ENCODE assay signal across 8 cellular contexts in genomic region chr2:219277703-219278654, GRCh38. TPM values are rescaled to one million over a fixed set of nuclear protein-coding genes. Genes with fewer than 3 reads are reported as not detected.
DNase-seq lines count a peak whose midpoint lies in the region; ATAC-seq, FAIRE-seq and TF ChIP-seq lines count a peak whose summit lies in the region.

No MANE protein-coding gene starts in this region.

- no peaks in the 10 kb centered on the region for H3K79me2 ChIP-seq in H1 (ENCODE audit: control insufficient read depth in 1 of 2, insufficient read depth in 2 of 2, low read length in 2 of 2)
- no peaks in the 10 kb centered on the region for H3K79me2 ChIP-seq in mesendoderm (ENCODE audit: control insufficient read depth, insufficient read depth, low read length)

- TF ChIP-seq RAD21 in H1 (IDR thresholded peaks at IDR 0.05 in 1 of 2, conservative IDR thresholded peaks at IDR 0.05 in 1 of 2; ENCODE audit: low read depth in 2 of 2, low read length in 2 of 2): peak; percentile 67 to 79

- DNase-seq in NCI-H748 (lab: John Stamatoyannopoulos, UW; ENCODE audit: unreplicated experiment) (peak; percentile 74), H1 (ENCODE audit: low read depth in 1 of 2, low spot score in 2 of 2) (peak in 1 of 2 experiments; percentile 94), mesendoderm (peak; percentile 94)
- DNase-seq in activated CD8-positive, alpha-beta memory T cell treated with anti-CD3 and anti-CD28 coated beads for 24 hours: peak; percentile 92
- DNase-seq in stimulated activated CD8-positive, alpha-beta memory T cell treated with anti-CD3 and anti-CD28 coated beads, Interleukin-15, amount 100 ng/mL, for 4 hours (ENCODE audit: low read depth in 2 of 2): peak; percentile 29 to 45

- no peak overlapping the region for H2BK120ac ChIP-seq in H1 (replicated peaks; ENCODE audit: low read depth, low read length)
- H2BK120ac ChIP-seq in mesendoderm (ENCODE audit: low read depth, low read length): peak overlapping the region; percentile 63

- peak overlapping the region in 3 of 4 experiments; percentile 3 to 75 (median 18); a peak in 3 of 8 replicates for H3K4me3 ChIP-seq in H1 (ENCODE audit: extremely low read depth in 1 of 4, insufficient read depth in 2 of 4, low read depth in 3 of 4, low read length in 4 of 4)
- no peak overlapping the region for H3K4me3 ChIP-seq in mesendoderm (ENCODE audit: low read length)

- H3K4me1 ChIP-seq in H1 (replicated peaks in 1 of 4; ENCODE audit: control insufficient read depth in 3 of 4, insufficient read depth in 4 of 4, low read length in 3 of 4) (peaks cover 9 to 23% (median 14%) of the 10 kb centered on the region in 4 experiments), mesendoderm (ENCODE audit: control insufficient read depth, low read depth, low read length) (peaks cover 24% of the 10 kb centered on the region)

- H3K9ac ChIP-seq in H1 (replicated peaks in 1 of 4; ENCODE audit: extremely low read depth in 1 of 4, low read depth in 3 of 4, low read length in 3 of 4) (0 out of 7 replicates have a peak overlapping the region, but pooled peaks of 1 of the 4 experiments have one; percentile 6), mesendoderm (ENCODE audit: low read length) (peak overlapping the region; percentile 74)

- H3K14ac ChIP-seq in H1 (ENCODE audit: insufficient read length): no peak overlapping the region

- H3K23ac ChIP-seq in H1 (ENCODE audit: insufficient read length) (no peak overlapping the region), mesendoderm (ENCODE audit: low read length) (peak overlapping the region; percentile 83)

- FAIRE-seq in H1 (lab: Jason Lieb, UNC): peak; percentile 50

- no peak overlapping the region for H3K4ac ChIP-seq in H1 (replicated peaks; ENCODE audit: insufficient read length, low read depth, low read length)
- peak overlapping the region; percentile 61 for H3K4ac ChIP-seq in mesendoderm (ENCODE audit: low read depth, low read length)

- peak overlapping the region; percentile 31 for H2BK15ac ChIP-seq in H1 (ENCODE audit: low read length)
- no peak overlapping the region for H2BK15ac ChIP-seq in mesendoderm (replicated peaks; ENCODE audit: low read depth)

- peak overlapping the region; percentile 10; the same call in 1 of the 2 replicates for H3K27ac ChIP-seq in H1 (ENCODE audit: low read depth, low read length)
- H3K27ac ChIP-seq in mesendoderm (ENCODE audit: low read depth, low read length): peak overlapping the region; percentile 94

- no peak overlapping the region; the same call in 1 of the 2 replicates for H2BK20ac ChIP-seq in H1 (ENCODE audit: low read length)

- H4K8ac ChIP-seq in H1 (ENCODE audit: extremely low read depth, insufficient read depth, low read length) (no peak overlapping the region), mesendoderm (ENCODE audit: low read depth, low read length) (peak overlapping the region; percentile 29)

- H3K56ac ChIP-seq in H1 (replicated peaks; ENCODE audit: insufficient read length, low read depth, low read length): no peak overlapping the region
- peak overlapping the region; percentile 52 for H3K56ac ChIP-seq in mesendoderm (ENCODE audit: low read length)

- CTCF ChIA-PET in H1 (lab: Charles Lee; ENCODE audit: partially characterized antibody): interaction anchor here (0.6 to 12.1 kb wide), 30 partner anchors 8 to 1521 kb away, joined by 3 to 220 read pairs (median 4); partner anchors contain the start of genes ABCB6, GLB1L, STK16 and TUBA4A

- H3K79me1 ChIP-seq in H1 (ENCODE audit: low read depth, low read length) (no peaks in the 10 kb centered on the region; the same call in 1 of the 2 replicates), mesendoderm (ENCODE audit: low read length) (no peaks in the 10 kb centered on the region)

- H3K23me2 ChIP-seq in H1 (ENCODE audit: low read depth, low read length): peaks cover 8% of the 10 kb centered on the region; the same call in 1 of the 2 replicates

- peak in 1 of 2 experiments; percentile 46; a peak in 1 of 3 replicates for TF ChIP-seq POLR2A in H1 (IDR thresholded peaks at IDR 0.05; ENCODE audit: control extremely low read depth in 1 of 2, low read depth in 2 of 2, low read length in 2 of 2)

- H4K5ac ChIP-seq in H1 (ENCODE audit: insufficient read length, low read depth, low read length): no peak overlapping the region
- no peak overlapping the region for H4K5ac ChIP-seq in mesendoderm (ENCODE audit: low read length)

- no peaks in the 10 kb centered on the region; a peak in 1 of 7 replicates for H3K27me3 ChIP-seq in H1 (replicated peaks in 1 of 4; ENCODE audit: control insufficient read depth in 3 of 4, extremely low read depth in 1 of 4, insufficient read depth in 3 of 4, low read length in 3 of 4)
- H3K27me3 ChIP-seq in mesendoderm (ENCODE audit: insufficient read depth, low read length, poor library complexity): no peaks in the 10 kb centered on the region

- H2AK5ac ChIP-seq in H1 (ENCODE audit: low read depth, low read length): no peak overlapping the region; the same call in 1 of the 2 replicates
- no peak overlapping the region for H2AK5ac ChIP-seq in mesendoderm (ENCODE audit: low read length)

- TF ChIP-seq CTCF in GM12873 (IDR thresholded peaks at IDR 0.05; ENCODE audit: insufficient read depth, low read depth, low read length, missing control alignments) (peak; percentile 99), H1 (IDR thresholded peaks at IDR 0.05; ENCODE audit: control extremely low read depth in 1 of 3, insufficient read depth in 1 of 3, low read depth in 1 of 3, low read length in 3 of 3) (peak in 2 of 3 experiments; percentile 90 to 98; a peak in 3 of 4 replicates)

- no peak overlapping the region; the same call in 1 of the 2 replicates for H3K18ac ChIP-seq in H1 (ENCODE audit: extremely low read depth, low read length)
- H3K18ac ChIP-seq in mesendoderm (ENCODE audit: low read length): peak overlapping the region; percentile 73

- peak overlapping the region; percentile 81 for H2AFZ ChIP-seq in H1 (ENCODE audit: low read length)

- peak overlapping the region; percentile 56; the same call in 1 of the 2 replicates for H2BK12ac ChIP-seq in H1 (ENCODE audit: low read depth, low read length)

- H3K4me2 ChIP-seq in H1 (ENCODE audit: insufficient read depth in 1 of 2, low read depth in 2 of 2, low read length in 2 of 2): peak overlapping the region; percentile 72 to 73
- no peak overlapping the region for H3K4me2 ChIP-seq in mesendoderm (ENCODE audit: low read length)

- no peak overlapping the region for H4K91ac ChIP-seq in H1 (replicated peaks; ENCODE audit: insufficient read length, low read length)

- H2BK5ac ChIP-seq in H1 (ENCODE audit: low read depth, low read length) (no peak overlapping the region; the same call in 1 of the 2 replicates), mesendoderm (ENCODE audit: low read length) (peak overlapping the region; percentile 66)

- TF ChIP-seq EP300 in H1 (IDR thresholded peaks at IDR 0.05; ENCODE audit: borderline replicate concordance in 1 of 2, low read depth in 2 of 2, low read length in 2 of 2): peak in 1 of 2 experiments; percentile 75; a peak in 1 of 3 replicates

- no peaks in the 10 kb centered on the region for H4K20me1 ChIP-seq in H1 (replicated peaks in 1 of 2; ENCODE audit: control insufficient read depth in 1 of 2, insufficient read depth in 2 of 2, low read length in 2 of 2)

- WGBS in H1 (ENCODE audit: extremely low coverage in 1 of 2, insufficient coverage in 1 of 2, insufficient read length in 1 of 2, insufficient replicate concordance in 2 of 2, low coverage in 1 of 2, low lambda C conversion rate in 2 of 2, missing lambda C conversion rate in 1 of 2), 2 experiments: 38% methylated on average over 25 of the region's 25 CpGs; no CpG with 5 or more reads in 1 of the 2 experiments
- WGBS in mesendoderm (ENCODE audit: extremely low coverage, insufficient coverage, low lambda C conversion rate): no CpG with 5 or more reads among the region's 25 CpGs

- ATAC-seq in HG03442 (IDR thresholded peaks at IDR 0.05; ENCODE audit: unreplicated experiment) (peak; percentile 24), HG02571 (IDR thresholded peaks at IDR 0.05; ENCODE audit: unreplicated experiment) (no peak)

- no peaks in the 10 kb centered on the region for H3K9me3 ChIP-seq in H1 (ENCODE audit: insufficient read depth in 2 of 2, low read depth in 1 of 2, low read length in 1 of 2)

- POLR2A ChIA-PET in H1 (lab: Charles Lee; ENCODE audit: partially characterized antibody): interaction anchor here (0.6 to 4.5 kb wide), 10 partner anchors 9 to 109 kb away, joined by 3 to 33 read pairs (median 4); partner anchors contain the start of genes ATG9A, GLB1L, PTPRN and STK16

- peaks cover 0 to 4% (median under 1%) of the 10 kb centered on the region in 4 experiments; a peak in 2 of 8 replicates for H3K36me3 ChIP-seq in H1 (ENCODE audit: control insufficient read depth in 2 of 4, insufficient read depth in 4 of 4, low read length in 3 of 4)
- no peaks in the 10 kb centered on the region for H3K36me3 ChIP-seq in mesendoderm (ENCODE audit: control insufficient read depth, insufficient read depth, low read length)

RNA-seq across cellular contexts. Expression of gene DNAJB2, which starts 1.2 kb away (rescaled TPM):
- 26.3 and 33.5 TPM in 2 replicates for total RNA-seq in H1 (2021; fragmentation: NEBNext Ultra II Directional; extraction: Animal tissue kit (Norgen Biotek cat#: 25700))
- polyA plus RNA-seq in H1 (2011; rRNA removed): 21.0 and 28.6 TPM in 2 replicates
- polyA plus RNA-seq in H1 (2011; cell fraction: cytosol; rRNA removed): 22.5 TPM
- polyA plus RNA-seq in H1 (2011; cell fraction: nucleus; rRNA removed): 52.6 TPM
- polyA plus RNA-seq in H1 (2012, experiment 1 of 2): 21.6 to 24.7 TPM (median 23.8 TPM) in 4 replicates
- polyA plus RNA-seq in H1 (2012, experiment 2 of 2): 15.1 TPM
- 21.5 TPM for polyA plus RNA-seq in H1 (2013, experiment 1 of 2)
- polyA plus RNA-seq in H1 (2013, experiment 2 of 2): 20.5 TPM
- 15.1 and 15.9 TPM in 2 replicates for polyA minus RNA-seq in H1 (2011; rRNA and poly(A)+ RNA removed)
- 10.3 TPM for polyA minus RNA-seq in H1 (2011; cell fraction: cytosol; rRNA and poly(A)+ RNA removed)
- polyA minus RNA-seq in H1 (2011; cell fraction: nucleus; rRNA and poly(A)+ RNA removed): 16.1 TPM
- polyA plus RNA-seq in mesendoderm (2013, experiment 1 of 2): 26.1 TPM
- 26.0 TPM for polyA plus RNA-seq in mesendoderm (2013, experiment 2 of 2)

RNA-seq across cellular contexts. Expression of gene TUBA4A, which starts 24.3 kb away (rescaled TPM):
- total RNA-seq in H1 (2021; fragmentation: NEBNext Ultra II Directional; extraction: Animal tissue kit (Norgen Biotek cat#: 25700)): 59.5 and 67.3 TPM in 2 replicates
- 172 and 174 TPM in 2 replicates for polyA plus RNA-seq in H1 (2011; rRNA removed)
- 93.1 TPM for polyA plus RNA-seq in H1 (2011; cell fraction: cytosol; rRNA removed)
- 114 TPM for polyA plus RNA-seq in H1 (2011; cell fraction: nucleus; rRNA removed)
- 59.2 to 76.9 TPM (median 63.8 TPM) in 4 replicates for polyA plus RNA-seq in H1 (2012, experiment 1 of 2)
- 64.6 TPM for polyA plus RNA-seq in H1 (2012, experiment 2 of 2)
- polyA plus RNA-seq in H1 (2013, experiment 1 of 2): 87.7 TPM
- polyA plus RNA-seq in H1 (2013, experiment 2 of 2): 77.5 TPM
- 31.2 and 39.5 TPM in 2 replicates for polyA minus RNA-seq in H1 (2011; rRNA and poly(A)+ RNA removed)
- 15.0 TPM for polyA minus RNA-seq in H1 (2011; cell fraction: cytosol; rRNA and poly(A)+ RNA removed)
- 20.9 TPM for polyA minus RNA-seq in H1 (2011; cell fraction: nucleus; rRNA and poly(A)+ RNA removed)
- polyA plus RNA-seq in mesendoderm (2013, experiment 1 of 2): 126 TPM
- 132 TPM for polyA plus RNA-seq in mesendoderm (2013, experiment 2 of 2)

RNA-seq across cellular contexts. Expression of gene TUBA4B, which starts 24.9 kb away (rescaled TPM):
- total RNA-seq in H1 (2021; fragmentation: NEBNext Ultra II Directional; extraction: Animal tissue kit (Norgen Biotek cat#: 25700)): 0.24 TPM in 1 of 2 replicates, not detected in the other
- 0.08 and 0.25 TPM in 2 replicates for polyA plus RNA-seq in H1 (2011; rRNA removed)
- 0.10 TPM for polyA plus RNA-seq in H1 (2011; cell fraction: cytosol; rRNA removed)
- polyA plus RNA-seq in H1 (2011; cell fraction: nucleus; rRNA removed): 0.23 TPM
- polyA plus RNA-seq in H1 (2012, experiment 1 of 2): not detected in 4 replicates
- not detected for polyA plus RNA-seq in H1 (2012, experiment 2 of 2)
- polyA plus RNA-seq in H1 (2013, experiment 1 of 2): 0.08 TPM
- 0.07 TPM for polyA plus RNA-seq in H1 (2013, experiment 2 of 2)
- polyA minus RNA-seq in H1 (2011; rRNA and poly(A)+ RNA removed): 0.13 TPM in 1 of 2 replicates, not detected in the other
- not detected for polyA minus RNA-seq in H1 (2011; cell fraction: cytosol; rRNA and poly(A)+ RNA removed)
- polyA minus RNA-seq in H1 (2011; cell fraction: nucleus; rRNA and poly(A)+ RNA removed): not detected
- polyA plus RNA-seq in mesendoderm (2013, experiment 1 of 2): 0.06 TPM
- polyA plus RNA-seq in mesendoderm (2013, experiment 2 of 2): 0.03 TPM

RNA-seq across cellular contexts. Expression of gene PTPRN, which starts 31.2 kb away (rescaled TPM):
- total RNA-seq in H1 (2021; fragmentation: NEBNext Ultra II Directional; extraction: Animal tissue kit (Norgen Biotek cat#: 25700)): 5.2 and 5.4 TPM in 2 replicates
- 8.2 and 17.4 TPM in 2 replicates for polyA plus RNA-seq in H1 (2011; rRNA removed)
- polyA plus RNA-seq in H1 (2011; cell fraction: cytosol; rRNA removed): 8.2 TPM
- 17.7 TPM for polyA plus RNA-seq in H1 (2011; cell fraction: nucleus; rRNA removed)
- 5.5 to 8.5 TPM (median 7.6 TPM) in 4 replicates for polyA plus RNA-seq in H1 (2012, experiment 1 of 2)
- polyA plus RNA-seq in H1 (2012, experiment 2 of 2): 5.3 TPM
- 14.0 TPM for polyA plus RNA-seq in H1 (2013, experiment 1 of 2)
- 13.1 TPM for polyA plus RNA-seq in H1 (2013, experiment 2 of 2)
- 6.9 and 11.9 TPM in 2 replicates for polyA minus RNA-seq in H1 (2011; rRNA and poly(A)+ RNA removed)
- 7.1 TPM for polyA minus RNA-seq in H1 (2011; cell fraction: cytosol; rRNA and poly(A)+ RNA removed)
- polyA minus RNA-seq in H1 (2011; cell fraction: nucleus; rRNA and poly(A)+ RNA removed): 6.9 TPM
- 1.7 TPM for polyA plus RNA-seq in mesendoderm (2013, experiment 1 of 2)
- polyA plus RNA-seq in mesendoderm (2013, experiment 2 of 2): 1.9 TPM

RNA-seq across cellular contexts. Expression of gene STK16, which starts 32.7 kb away (rescaled TPM):
- 17.0 and 21.3 TPM in 2 replicates for total RNA-seq in H1 (2021; fragmentation: NEBNext Ultra II Directional; extraction: Animal tissue kit (Norgen Biotek cat#: 25700))
- polyA plus RNA-seq in H1 (2011; rRNA removed): 51.4 and 69.9 TPM in 2 replicates
- 57.6 TPM for polyA plus RNA-seq in H1 (2011; cell fraction: cytosol; rRNA removed)
- polyA plus RNA-seq in H1 (2011; cell fraction: nucleus; rRNA removed): 61.7 TPM
- 24.0 to 34.8 TPM (median 27.4 TPM) in 4 replicates for polyA plus RNA-seq in H1 (2012, experiment 1 of 2)
- polyA plus RNA-seq in H1 (2012, experiment 2 of 2): 17.0 TPM
- polyA plus RNA-seq in H1 (2013, experiment 1 of 2): 12.3 TPM
- polyA plus RNA-seq in H1 (2013, experiment 2 of 2): 10.4 TPM
- 36.1 and 47.0 TPM in 2 replicates for polyA minus RNA-seq in H1 (2011; rRNA and poly(A)+ RNA removed)
- 12.3 TPM for polyA minus RNA-seq in H1 (2011; cell fraction: cytosol; rRNA and poly(A)+ RNA removed)
- polyA minus RNA-seq in H1 (2011; cell fraction: nucleus; rRNA and poly(A)+ RNA removed): 36.2 TPM
- polyA plus RNA-seq in mesendoderm (2013, experiment 1 of 2): 9.0 TPM
- 8.8 TPM for polyA plus RNA-seq in mesendoderm (2013, experiment 2 of 2)
